In genomic region chr21:27233514-27233913, GRCh38 we compare ENCODE assay signal across 32 cellular contexts.
"Had no signal": no experiment of that assay in that cellular context is flagged by ENCODE, and none has a peak within 500 bp of the region (broad histone marks: within the 10 kb centered on the region; RNA-seq: fewer than 3 reads in every experiment).

No MANE protein-coding gene starts in this region.

- FAIRE-seq: RCC 7860 had no signal

- DNase-seq: Kasumi-1, MG63, NCI-H1048, NCI-H1092 treated with DMSO at 0.1 percent for 48 hours, NCI-H1105 treated with DMSO at 0.1 percent for 48 hours, NCI-H1417, NCI-H1436, NCI-H146, NCI-H1694, NCI-H187, NCI-H1930, NCI-H2029 treated with DMSO at 0.1 percent for 48 hours, NCI-H2081 treated with DMSO at 0.1 percent for 48 hours, NCI-H2107, NCI-H2171, NCI-H226, NCI-H446 treated with DMSO at 0.1 percent for 48 hours, NCI-H510A, NCI-H524, NCI-H526, NCI-H69, NCI-H748 treated with DMSO at 0.1 percent for 48 hours, PC-9, SHP77, SIG-M5, SJCRH30, T-cell had no signal

- H3K36me3 ChIP-seq: MG63, SJCRH30 had no signal

- H3K4me2 ChIP-seq: PC-9 had no signal

- ATAC-seq: Panc1, Right ventricle myocardium inferior, SK-N-SH treated with all-trans-retinoic acid at 6 μM for 48 hours, T-cell had no signal

- H3K9me3 Mint-ChIP-seq: T-cell had no signal

- H3K4me1 Mint-ChIP-seq: T-cell had no signal

- H3K27me3 Mint-ChIP-seq: T-cell had no signal

- H3K4me1 ChIP-seq: SJCRH30 had no signal

- H3K4me3 ChIP-seq: MG63, PC-9, SJCRH30 had no signal

- H3K36me3 Mint-ChIP-seq: T-cell had no signal

- H3K27ac Mint-ChIP-seq: T-cell had no signal

- H2AFZ ChIP-seq: PC-9 had no signal

- H3K27ac ChIP-seq: PC-9, RWPE1, SJCRH30 had no signal

- H3K4me3 Mint-ChIP-seq: T-cell had no signal

- H3K27me3 ChIP-seq: MG63, SJCRH30 had no signal

- H3K9me3 ChIP-seq: MG63, SJCRH30 had no signal
